ENCODE assay signal across 12 cellular contexts in the genomic region with DNA sequence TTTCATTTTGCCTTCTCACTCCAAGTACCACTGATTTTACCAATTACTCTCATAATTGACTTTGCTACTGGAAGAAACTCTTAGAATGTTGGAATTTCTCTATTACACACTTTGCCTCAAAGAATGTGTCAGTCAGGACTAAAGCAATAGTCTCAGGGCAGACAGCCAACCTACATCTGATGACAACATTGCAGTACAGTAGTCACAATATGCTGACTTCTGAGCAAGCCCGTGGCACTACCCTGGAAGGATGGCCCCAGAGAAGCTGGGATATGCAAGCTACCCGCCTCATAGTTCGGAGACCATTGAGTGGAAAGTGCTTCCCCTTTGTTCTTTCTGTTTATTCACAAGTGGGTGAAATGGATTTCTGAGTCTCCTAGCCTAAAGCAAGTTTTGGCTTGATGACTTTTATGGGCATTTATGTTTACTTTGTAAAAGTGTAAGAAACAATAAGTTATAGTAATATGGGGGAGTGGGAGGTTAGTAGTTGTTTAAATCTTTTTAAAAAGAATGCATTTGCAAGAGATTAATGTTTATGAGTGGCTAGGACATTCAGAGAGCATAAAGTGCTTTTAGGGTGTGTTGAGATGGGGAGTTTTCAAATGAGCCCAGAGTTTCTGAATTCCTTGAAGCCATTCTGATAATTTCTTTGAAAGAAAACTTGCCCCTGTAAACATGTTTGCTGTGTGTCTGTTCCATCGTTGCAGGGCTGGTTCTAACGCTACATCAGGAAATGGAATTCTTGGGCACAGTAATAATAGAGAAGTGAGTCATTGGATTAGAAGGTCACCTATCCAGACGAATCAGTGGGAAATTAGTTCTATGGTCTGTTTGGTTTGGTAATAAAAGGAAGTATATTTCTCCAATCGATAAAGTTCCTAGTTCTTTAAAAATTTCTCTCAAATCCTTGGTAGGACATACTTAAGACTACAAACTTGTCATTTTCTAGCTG.
DNase-seq lines count a peak whose midpoint lies in the region; ATAC-seq, FAIRE-seq and TF ChIP-seq lines count a peak whose summit lies in the region.
"Had no signal": no experiment of that assay in that cellular context is flagged by ENCODE, and none has a peak within 500 bp of the region (broad histone marks: within the 10 kb centered on the region; RNA-seq: fewer than 3 reads in every experiment).

No MANE protein-coding gene starts in this region.

- H3K9me1 ChIP-seq in endothelial cell of umbilical vein (replicated peaks; ENCODE audit: control insufficient read depth, extremely low read depth, insufficient read depth, low read length), result no peaks in the 10 kb centered on the region

- H4K20me1 ChIP-seq in endothelial cell of umbilical vein (replicated peaks; ENCODE audit: control insufficient read depth, extremely low read depth, insufficient read depth, low read length), result no peaks in the 10 kb centered on the region

- no peaks in the 10 kb centered on the region for H3K27me3 Mint-ChIP-seq in type B pancreatic cell

- no peak overlapping the region for H2AFZ ChIP-seq in endothelial cell of umbilical vein (ENCODE audit: low read depth, low read length)

- DNase-seq in ELR (ENCODE audit: low read depth), result peak; percentile 49
- peak; percentile 19 for DNase-seq in NCI-H226
- peak; percentile 42 for DNase-seq in endothelial cell of umbilical vein (ENCODE audit: low read depth, low spot score)
- DNase-seq in pancreas, result peak in 1 of 6 donors; percentile 12
- DNase-seq in type B pancreatic cell (ENCODE audit: extremely low spot score, unreplicated experiment), result no peak
- no peak for DNase-seq in SKM-1 treated with dmso at 0.1 percent for 144 hours (lab: John Stamatoyannopoulos, UW; ENCODE audit: unreplicated experiment)
- DNase-seq: Caco-2, H9, NCI-H2171 treated with DMSO at 0.1 percent for 48 hours, upper lobe of left lung had no signal

- WGBS in pancreas, 2 donors, result 48 to 61% methylated on average over 7 of the region's 7 CpGs

- ATAC-seq in pancreas (peak; percentile 48 to 88 (median 71)), GM18858 (IDR thresholded peaks at IDR 0.05; ENCODE audit: unreplicated experiment) (no peak), HG03342 (IDR thresholded peaks at IDR 0.05; ENCODE audit: unreplicated experiment) (no peak)

- no peaks in the 10 kb centered on the region for H3K27me3 ChIP-seq in endothelial cell of umbilical vein (ENCODE audit: control insufficient read depth in 2 of 2, insufficient read depth in 2 of 2, low read length in 2 of 2)
- H3K27me3 ChIP-seq in pancreas, result no peaks in the 10 kb centered on the region
- H3K27me3 ChIP-seq: upper lobe of left lung had no signal

- dilution Hi-C loops in endothelial cell of umbilical vein (cut with MboI; ENCODE audit: extremely low pct_ligation_motif_present, low sequenced_read_pairs), result no loop called here

- no peak for TF ChIP-seq CTCF in endothelial cell of umbilical vein (IDR thresholded peaks at IDR 0.05; ENCODE audit: extremely low read depth in 1 of 2, insufficient read depth in 1 of 2, low read depth in 1 of 2, low read length in 2 of 2)
- TF ChIP-seq CTCF in pancreas (IDR thresholded peaks at IDR 0.05), result no peak
- no peak for TF ChIP-seq CTCF in type B pancreatic cell (conservative IDR thresholded peaks at IDR 0.05)

- no peaks in the 10 kb centered on the region for H3K9me3 Mint-ChIP-seq in type B pancreatic cell

- H3K4me3 Mint-ChIP-seq in type B pancreatic cell, result no peak overlapping the region
- H3K4me3 Mint-ChIP-seq: H9 had no signal

- H3K4me3 ChIP-seq in endothelial cell of umbilical vein (replicated peaks in 1 of 3; ENCODE audit: insufficient read depth in 1 of 3, low read depth in 1 of 3, low read length in 3 of 3) (no peak overlapping the region), pancreas (no peak overlapping the region)
- H3K4me3 ChIP-seq: upper lobe of left lung had no signal

- no peak overlapping the region for H3K9ac ChIP-seq in endothelial cell of umbilical vein (replicated peaks; ENCODE audit: extremely low read depth, insufficient read depth, low read length)

- H3K9me3 ChIP-seq in endothelial cell of umbilical vein (replicated peaks; ENCODE audit: control insufficient read depth, insufficient read depth, low read length), result no peaks in the 10 kb centered on the region
- no peaks in the 10 kb centered on the region for H3K9me3 ChIP-seq in pancreas
- H3K9me3 ChIP-seq: Caco-2 had no signal

- H3K4me1 Mint-ChIP-seq in type B pancreatic cell (ENCODE audit: unreplicated experiment), result no peaks in the 10 kb centered on the region
- H3K4me1 Mint-ChIP-seq: H9 had no signal

- H3K27ac ChIP-seq in endothelial cell of umbilical vein (ENCODE audit: insufficient read depth, low read depth, low read length) (no peak overlapping the region), pancreas (no peak overlapping the region)
- H3K27ac ChIP-seq: upper lobe of left lung had no signal

- H3K79me2 ChIP-seq in endothelial cell of umbilical vein (ENCODE audit: control insufficient read depth, insufficient read depth, low read length), result no peaks in the 10 kb centered on the region

- peak overlapping the region; percentile 57 for H3K4me2 ChIP-seq in endothelial cell of umbilical vein (ENCODE audit: insufficient read depth, low read length)

- CTCF ChIA-PET in endothelial cell of umbilical vein (lab: Charles Lee), result no interaction called here

- H3K27ac Mint-ChIP-seq in type B pancreatic cell, result no peak overlapping the region

- TF ChIP-seq POLR2A in endothelial cell of umbilical vein (IDR thresholded peaks at IDR 0.05; ENCODE audit: low read depth, low read length), result no peak

- H3K36me3 Mint-ChIP-seq in type B pancreatic cell, result no peaks in the 10 kb centered on the region

- no TSS peak for BruUV-seq in endothelial cell of umbilical vein (replicated peaks; lab: Mats Ljungman, UMichigan)

- FAIRE-seq in endothelial cell of umbilical vein (lab: Jason Lieb, UNC) (peak; percentile 91), pancreas (lab: Jason Lieb, UNC) (no peak)

- POLR2A ChIA-PET in endothelial cell of umbilical vein (lab: Charles Lee), result no interaction called here

- intact Hi-C loops in endothelial cell of umbilical vein (cut with micrococcal nuclease), result loop anchor here (2.0 to 5.0 kb wide), 2 partner anchors 58 to 80 kb away; no protein-coding TSS in a partner anchor
- intact Hi-C loops in pancreas (cut with DNase I), result no loop called here

- H3K4me1 ChIP-seq in endothelial cell of umbilical vein (ENCODE audit: control insufficient read depth, extremely low read depth, insufficient read depth, low read length) (peaks cover 5% of the 10 kb centered on the region), pancreas (no peaks in the 10 kb centered on the region)
- H3K4me1 ChIP-seq: Caco-2, upper lobe of left lung had no signal

- no peaks in the 10 kb centered on the region for H3K36me3 ChIP-seq in endothelial cell of umbilical vein (ENCODE audit: control insufficient read depth in 2 of 2, extremely low read depth in 1 of 2, insufficient read depth in 2 of 2, low read length in 2 of 2)
- no peaks in the 10 kb centered on the region for H3K36me3 ChIP-seq in pancreas
- H3K36me3 ChIP-seq: upper lobe of left lung had no signal

TF ChIP-seq in endothelial cell of umbilical vein, 7 proteins besides CTCF, POLR2A, EP300 and RAD21:
- TF ChIP-seq MYC (IDR thresholded peaks at IDR 0.05; ENCODE audit: low read depth, low read length) (no peak), JUN (IDR thresholded peaks at IDR 0.05; ENCODE audit: borderline replicate concordance, insufficient read depth, insufficient read length, low read depth) (peak; percentile 38), FOS (IDR thresholded peaks at IDR 0.05; ENCODE audit: borderline replicate concordance, insufficient read depth, low read length) (peak; percentile 50), POLR2AphosphoS5 (IDR thresholded peaks at IDR 0.05; ENCODE audit: insufficient read depth, low read depth, low read length) (no peak)
- TF ChIP-seq, protein P1, sequence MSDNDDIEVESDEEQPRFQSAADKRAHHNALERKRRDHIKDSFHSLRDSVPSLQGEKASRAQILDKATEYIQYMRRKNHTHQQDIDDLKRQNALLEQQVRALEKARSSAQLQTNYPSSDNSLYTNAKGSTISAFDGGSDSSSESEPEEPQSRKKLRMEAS (IDR thresholded peaks at IDR 0.05; ENCODE audit: insufficient read depth, insufficient read length), result no peak

Comparison
In these comparisons a context has a peak if more than half of its experiments do, and no peak if none do; other contexts are left out.
1. DNase-seq: peak in ELR (single experiment), NCI-H226 (single experiment) and endothelial cell of umbilical vein (single experiment); none in type B pancreatic cell (single experiment) and SKM-1 treated with dmso at 0.1 percent for 144 hours (single experiment).
2. ATAC-seq: peak in pancreas (4 of 4); none in GM18858 (single experiment) and HG03342 (single experiment).